In the genomic region with DNA sequence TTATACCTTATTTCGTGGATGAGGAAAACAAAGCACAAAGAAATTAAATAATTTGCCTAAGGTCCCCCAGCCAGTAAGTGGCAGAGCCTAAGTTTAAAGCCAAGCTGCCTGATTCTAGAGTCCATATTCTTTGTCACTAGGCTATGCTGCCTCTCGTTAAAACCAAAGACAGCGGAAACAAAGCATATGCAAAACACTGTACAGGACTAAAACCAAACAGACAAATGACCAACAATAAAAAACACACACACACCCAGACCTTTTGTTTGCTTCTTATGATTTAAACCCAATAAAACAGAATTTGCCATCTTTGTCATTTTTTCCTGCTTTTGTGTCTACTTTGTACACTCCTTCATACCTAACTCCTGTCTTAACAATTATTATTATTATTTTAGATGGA, we compare ENCODE assay signal across 29 cellular contexts. TPM values are rescaled to one million over a fixed set of nuclear protein-coding genes. Genes with fewer than 3 reads are reported as not detected.
"Had no signal": no experiment of that assay in that cellular context is flagged by ENCODE, and none has a peak within 500 bp of the region (broad histone marks: within the 10 kb centered on the region; RNA-seq: fewer than 3 reads in every experiment).

No MANE protein-coding gene starts in this region.

- H3K9me3 Mint-ChIP-seq: activated B cell treated with CpG ODN at 0.5 μM for 24 hours; activated CD4-positive, alpha-beta memory T cell treated with anti-CD3 and anti-CD28 coated beads for 36 hours; activated CD4-positive, alpha-beta T cell treated with anti-CD3 and anti-CD28 coated beads, Interleukin-2, amount 10 ng/mL, durations not matched to agents 7 days and 5 days; activated naive CD8-positive, alpha-beta T cell treated with anti-CD3 and anti-CD28 coated beads, Interleukin-2, amount 10 ng/mL, durations not matched to agents 7 days and 5 days; activated T-helper 17 cell treated with anti-CD3 and anti-CD28 coated beads, Interleukin-2, amount 50 U/mL, for 72 hours; IgD-negative memory B cell; T-helper 1 cell treated with Interleukin-12 subunit alpha and Interleukin-12 subunit beta and Interleukin-4 antibody, amounts not matched to agents 30 μg/mL and 1 μg/mL, for 36 hours had no signal

- H3K36me3 ChIP-seq: adrenal gland, breast epithelium, SJSA1 had no signal

- DNase-seq: activated B cell treated with CpG ODN at 0.5 μM for 24 hours; activated CD4-positive, alpha-beta memory T cell treated with anti-CD3 and anti-CD28 coated beads for 36 hours; activated CD4-positive, alpha-beta T cell treated with anti-CD3 and anti-CD28 coated beads for 1 hour; activated CD4-positive, alpha-beta T cell treated with anti-CD3 and anti-CD28 coated beads, Interleukin-2, amount 10 ng/mL, durations not matched to agents 7 days and 5 days; activated CD8-positive, alpha-beta memory T cell treated with anti-CD3 and anti-CD28 coated beads for 24 hours; activated gamma-delta T cell treated with Interleukin-2 at 50 U/mL for 16 hours; activated naive CD4-positive, alpha-beta T cell treated with anti-CD3 and anti-CD28 coated beads, Interleukin-2, amount 50 U/mL, for 16 hours; activated naive CD8-positive, alpha-beta T cell treated with anti-CD3 and anti-CD28 coated beads, Interleukin-2, amount 10 ng/mL, durations not matched to agents 7 days and 5 days; activated T-cell treated with anti-CD3 and anti-CD28 coated beads, Interleukin-2, amount 50 U/mL, for 48 hours; adrenal gland; anterior cingulate cortex; caudate nucleus; KG1; NCI-H1048; NCI-H1930; NCI-H2107; NCI-H2171 treated with DMSO at 0.1 percent for 48 hours; NCI-H226; SHP77; T-helper 9 cell had no signal

- ATAC-seq: activated T-helper 17 cell treated with anti-CD3 and anti-CD28 coated beads, Interleukin-2, amount 50 U/mL, for 72 hours had no signal

- H3K4me1 Mint-ChIP-seq: activated CD4-positive, alpha-beta T cell treated with anti-CD3 and anti-CD28 coated beads, Interleukin-2, amount 10 ng/mL, durations not matched to agents 7 days and 5 days; activated naive CD8-positive, alpha-beta T cell treated with anti-CD3 and anti-CD28 coated beads, Interleukin-2, amount 10 ng/mL, durations not matched to agents 7 days and 5 days had no signal

- H3K36me3 Mint-ChIP-seq: activated CD4-positive, alpha-beta memory T cell treated with anti-CD3 and anti-CD28 coated beads for 36 hours; activated naive CD8-positive, alpha-beta T cell treated with anti-CD3 and anti-CD28 coated beads, Interleukin-2, amount 10 ng/mL, durations not matched to agents 7 days and 5 days had no signal

- H3K27ac ChIP-seq: adrenal gland, breast epithelium, SJSA1 had no signal

- H3K4me3 Mint-ChIP-seq: activated B cell treated with CpG ODN at 0.5 μM for 24 hours; activated CD4-positive, alpha-beta memory T cell treated with anti-CD3 and anti-CD28 coated beads for 36 hours; activated CD4-positive, alpha-beta T cell treated with anti-CD3 and anti-CD28 coated beads, Interleukin-2, amount 10 ng/mL, durations not matched to agents 7 days and 5 days; activated naive CD8-positive, alpha-beta T cell treated with anti-CD3 and anti-CD28 coated beads, Interleukin-2, amount 10 ng/mL, durations not matched to agents 7 days and 5 days; IgD-negative memory B cell; T-helper 1 cell treated with Interleukin-12 subunit alpha and Interleukin-12 subunit beta and Interleukin-4 antibody, amounts not matched to agents 30 μg/mL and 1 μg/mL, for 36 hours had no signal

- H3K27me3 Mint-ChIP-seq: activated CD4-positive, alpha-beta memory T cell treated with anti-CD3 and anti-CD28 coated beads for 36 hours; activated CD4-positive, alpha-beta T cell treated with anti-CD3 and anti-CD28 coated beads, Interleukin-2, amount 10 ng/mL, durations not matched to agents 7 days and 5 days; activated naive CD8-positive, alpha-beta T cell treated with anti-CD3 and anti-CD28 coated beads, Interleukin-2, amount 10 ng/mL, durations not matched to agents 7 days and 5 days; activated T-helper 17 cell treated with anti-CD3 and anti-CD28 coated beads, Interleukin-2, amount 50 U/mL, for 72 hours had no signal

- FAIRE-seq: RCC 7860 had no signal

- H3K4me3 ChIP-seq: adrenal gland, breast epithelium, SJSA1 had no signal

- H3K4me1 ChIP-seq: adrenal gland, breast epithelium had no signal

- H3K27me3 ChIP-seq: SJSA1 had no signal

- H3K9me3 ChIP-seq: adrenal gland, breast epithelium, SJSA1 had no signal

RNA-seq across cellular contexts. Expression of a gene that starts 10.1 kb away (rescaled TPM):
- total RNA-seq: breast epithelium, LHCN-M2, NCI-H460 had no signal

RNA-seq across cellular contexts. Expression of a gene that starts 52.6 kb away (rescaled TPM):
- total RNA-seq: activated B cell treated with CpG ODN at 0.5 μM for 24 hours; activated CD4-positive, alpha-beta memory T cell treated with anti-CD3 and anti-CD28 coated beads for 36 hours; activated CD4-positive, alpha-beta T cell treated with anti-CD3 and anti-CD28 coated beads, Interleukin-2, amount 10 ng/mL, durations not matched to agents 7 days and 5 days; activated naive CD8-positive, alpha-beta T cell treated with anti-CD3 and anti-CD28 coated beads, Interleukin-2, amount 10 ng/mL, durations not matched to agents 7 days and 5 days; activated T-helper 17 cell treated with anti-CD3 and anti-CD28 coated beads, Interleukin-2, amount 50 U/mL, for 72 hours; adrenal gland; breast epithelium; LHCN-M2; M059J; NCI-H460; SJSA1 had no signal
- polyA plus RNA-seq: adrenal gland, IgD-negative memory B cell had no signal
